ENCODE assay signal across 8 cellular contexts in genomic region chr17:63838586-63839184, GRCh38. TPM values are rescaled to one million over a fixed set of nuclear protein-coding genes. Genes with fewer than 3 reads are reported as not detected.
DNase-seq lines count a peak whose midpoint lies in the region; ATAC-seq and TF ChIP-seq lines count a peak whose summit lies in the region.

No MANE protein-coding gene starts in this region.

- no peaks in the 10 kb centered on the region for H3K27me3 Mint-ChIP-seq in T-helper 17 cell

- no peaks in the 10 kb centered on the region for H3K36me3 Mint-ChIP-seq in T-helper 17 cell (ENCODE audit: low read depth)

- no peak for TF ChIP-seq POLR2A in ovary (IDR thresholded peaks at IDR 0.05)

- H3K4me3 Mint-ChIP-seq in T-helper 17 cell: peak overlapping the region; percentile 62

- H3K27ac ChIP-seq in ovary: no peak overlapping the region

- peak; percentile 41 for TF ChIP-seq EP300 in ovary (IDR thresholded peaks at IDR 0.05)

- no peaks in the 10 kb centered on the region for H3K27me3 ChIP-seq in ovary

- H3K4me1 ChIP-seq in ovary (ENCODE audit: insufficient read depth): peaks cover 24% of the 10 kb centered on the region

- no peak for TF ChIP-seq CTCF in ovary (IDR thresholded peaks at IDR 0.05)

- H3K4me1 Mint-ChIP-seq in T-helper 17 cell: peaks cover 37% of the 10 kb centered on the region

- 18 to 31% (median 20%) methylated on average over 7 of the region's 7 CpGs for whole genome bisulfite sequencing in ovary, 3 donors

- peak overlapping the region; percentile 86 for H3K27ac Mint-ChIP-seq in T-helper 17 cell

- ATAC-seq in T-helper 17 cell (no peak), HG03135 (IDR thresholded peaks at IDR 0.05; ENCODE audit: unreplicated experiment) (no peak), HG03095 (IDR thresholded peaks at IDR 0.05; ENCODE audit: unreplicated experiment) (no peak)

- H3K4me3 ChIP-seq in ovary: peak overlapping the region; percentile 6

- intact Hi-C loops in ovary (cut with DNase I): loop anchor here in 1 of 4 donors (10.0 kb wide), 1 partner anchor 64 kb away; the partner anchor contains the start of genes CCDC47 and DDX42

- H3K36me3 ChIP-seq in ovary: no peaks in the 10 kb centered on the region

- H3K9me3 ChIP-seq in T-helper 17 cell (ENCODE audit: control insufficient read depth, low read length, poor library complexity, severe bottlenecking) (no peaks in the 10 kb centered on the region), ovary (no peaks in the 10 kb centered on the region)

- DNase-seq in NCI-H1417 (lab: John Stamatoyannopoulos, UW) (peak in 2 of 3 experiments; percentile 16 to 28), NCI-H1417 treated with DMSO at 0.1 percent for 48 hours (lab: John Stamatoyannopoulos, UW) (no peak), T-helper 17 cell (no peak), fibroblast of the conjunctiva (ENCODE audit: low read depth) (peak; percentile 97), ovary (peak; percentile 79 to 96 (median 94)), GF-D8 (lab: John Stamatoyannopoulos, UW) (no peak)

RNA-seq across cellular contexts. Expression of gene SMARCD2, which starts 3.8 kb away (rescaled TPM):
- total RNA-seq in T-helper 17 cell: 100 to 1,000 TPM in 1 of 2 donors, 10 to 100 TPM in 1; 95.3 to 106 TPM
- total RNA-seq in ovary: 100 to 1,000 TPM in 1 of 7 donors, 10 to 100 TPM in 6; 46.2 to 117 (median 72.9) TPM
- polyA plus RNA-seq in ovary: 10 to 100 TPM; 47.9 to 52.7 TPM

RNA-seq across cellular contexts. Expression of gene FTSJ3, which starts 11.2 kb away (rescaled TPM):
- total RNA-seq in T-helper 17 cell (10 to 100 TPM; 44.2 to 54.3 TPM), ovary (10 to 100 TPM; 26.1 to 46.5 (median 34.7) TPM)
- polyA plus RNA-seq in ovary: 10 to 100 TPM; 21.3 to 47.0 TPM

RNA-seq across cellular contexts. Expression of gene PSMC5, which starts 11.5 kb away (rescaled TPM):
- total RNA-seq in T-helper 17 cell (10 to 100 TPM; 83.5 to 92.2 TPM), ovary (100 to 1,000 TPM in 2 of 7 donors, 10 to 100 TPM in 5; 36.4 to 111 (median 83.8) TPM)
- 100 to 1,000 TPM in 1 of 2 donors, 10 to 100 TPM in 1; 96.2 to 155 TPM for polyA plus RNA-seq in ovary

RNA-seq across cellular contexts. Expression of gene CSH2, which starts 34.8 kb away (rescaled TPM):
- total RNA-seq in T-helper 17 cell (1 to 10 TPM; 3.6 to 4.0 TPM), ovary (not detected)
- polyA plus RNA-seq in ovary: not detected

RNA-seq across cellular contexts. Expression of gene GH2, which starts 43.1 kb away (rescaled TPM):
- total RNA-seq in T-helper 17 cell: not detected
- total RNA-seq in ovary: not detected
- polyA plus RNA-seq in ovary: not detected

Comparison
In these comparisons a context has a peak if more than half of its experiments do, and no peak if none do; other contexts are left out.
1. DNase-seq: peak in NCI-H1417 (2 of 3), fibroblast of the conjunctiva (single experiment) and ovary (5 of 5); none in NCI-H1417 treated with DMSO at 0.1 percent for 48 hours (single experiment), T-helper 17 cell (0 of 3) and GF-D8 (single experiment).